ENCODE assay signal across 28 cellular contexts in the genomic region with DNA sequence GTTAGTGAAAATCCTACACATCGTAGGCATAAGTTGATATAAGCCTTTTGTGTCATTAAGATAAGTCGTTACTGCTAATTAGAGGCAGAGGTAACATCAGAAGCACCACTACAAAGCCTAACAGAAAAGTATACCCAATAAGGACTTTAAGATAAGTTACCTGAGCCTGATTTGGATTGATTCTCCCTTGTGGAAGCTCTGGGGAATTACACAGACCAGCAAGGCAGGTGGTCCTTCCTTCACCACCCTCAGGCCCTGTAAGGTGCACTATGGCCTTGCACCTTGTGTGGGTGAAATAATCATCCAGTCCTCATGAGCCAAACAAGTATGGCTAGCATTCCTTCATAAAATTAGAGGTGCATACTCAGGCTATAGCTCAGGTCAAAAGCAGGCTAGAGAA.
"Had no signal": no experiment of that assay in that cellular context is flagged by ENCODE, and none has a peak within 500 bp of the region (broad histone marks: within the 10 kb centered on the region; RNA-seq: fewer than 3 reads in every experiment).

No MANE protein-coding gene starts in this region.

- H3K4me3 ChIP-seq: pancreas, psoas muscle, right lobe of liver, sigmoid colon, stomach, thoracic aorta, thyroid gland, tibial nerve, upper lobe of left lung, vagina had no signal

- H3K36me3 Mint-ChIP-seq: stimulated activated effector memory CD8-positive, alpha-beta T cell treated with anti-CD3 and anti-CD28 coated beads, Interleukin-12 subunit alpha, Interleukin-12 subunit beta, amount 100 ng/mL, for 72 hours; stimulated activated naive B cell treated with anti-CD40 and anti-IgM and Interleukin-4, amounts not matched to agents 10 μg/mL and 1 μg/mL and 100 μg/mL, for 72 hours had no signal

- H3K36me3 ChIP-seq: neutrophil, pancreas, right lobe of liver, sigmoid colon, stomach, thoracic aorta, thyroid gland, tibial nerve, upper lobe of left lung, vagina had no signal

- FAIRE-seq: pancreas, small intestine, urothelium cell line had no signal

- H3K27me3 Mint-ChIP-seq: natural killer cell treated with Interleukin-12 subunit alpha and Interleukin-12 subunit beta and Interleukin-15 and Interleukin-18, amount 100 ng/mL, for 72 hours; progenitor cell of endocrine pancreas; stimulated activated naive B cell treated with anti-CD40 and anti-IgM and Interleukin-4, amounts not matched to agents 10 μg/mL and 1 μg/mL and 100 μg/mL, for 72 hours; stimulated activated naive CD8-positive, alpha-beta T cell treated with anti-CD3 and anti-CD28 coated beads, Interleukin-15, Interleukin-2, amounts not matched to agents 100 ng/mL and 50 ng/mL, for 24 hours had no signal

- ATAC-seq: natural killer cell treated with Interleukin-12 subunit alpha and Interleukin-12 subunit beta and Interleukin-15 and Interleukin-18, amount 100 ng/mL, for 72 hours; pancreas; psoas muscle; right cardiac atrium; right lobe of liver; stimulated activated effector memory CD8-positive, alpha-beta T cell treated with anti-CD3 and anti-CD28 coated beads, Interleukin-12 subunit alpha, Interleukin-12 subunit beta, amount 100 ng/mL, for 72 hours; stimulated activated naive B cell treated with anti-CD40 and anti-IgM and Interleukin-4, amounts not matched to agents 10 μg/mL and 1 μg/mL and 100 μg/mL, for 72 hours had no signal

- H3K27me3 ChIP-seq: neutrophil, pancreas, right lobe of liver, sigmoid colon, stomach, thyroid gland, tibial nerve, upper lobe of left lung, vagina had no signal

- H3K27ac Mint-ChIP-seq: natural killer cell treated with Interleukin-12 subunit alpha and Interleukin-12 subunit beta and Interleukin-15 and Interleukin-18, amount 100 ng/mL, for 72 hours; nephron progenitor cell; progenitor cell of endocrine pancreas; stimulated activated effector memory CD8-positive, alpha-beta T cell treated with anti-CD3 and anti-CD28 coated beads, Interleukin-12 subunit alpha, Interleukin-12 subunit beta, amount 100 ng/mL, for 72 hours; stimulated activated naive B cell treated with anti-CD40 and anti-IgM and Interleukin-4, amounts not matched to agents 10 μg/mL and 1 μg/mL and 100 μg/mL, for 72 hours; stimulated activated naive CD8-positive, alpha-beta T cell treated with anti-CD3 and anti-CD28 coated beads, Interleukin-15, Interleukin-2, amounts not matched to agents 100 ng/mL and 50 ng/mL, for 24 hours had no signal

- H3K4me3 Mint-ChIP-seq: natural killer cell treated with Interleukin-12 subunit alpha and Interleukin-12 subunit beta and Interleukin-15 and Interleukin-18, amount 100 ng/mL, for 72 hours; nephron progenitor cell; neural crest cell; stimulated activated effector memory CD8-positive, alpha-beta T cell treated with anti-CD3 and anti-CD28 coated beads, Interleukin-12 subunit alpha, Interleukin-12 subunit beta, amount 100 ng/mL, for 72 hours; stimulated activated naive B cell treated with anti-CD40 and anti-IgM and Interleukin-4, amounts not matched to agents 10 μg/mL and 1 μg/mL and 100 μg/mL, for 72 hours; stimulated activated naive CD8-positive, alpha-beta T cell treated with anti-CD3 and anti-CD28 coated beads, Interleukin-15, Interleukin-2, amounts not matched to agents 100 ng/mL and 50 ng/mL, for 24 hours had no signal

- H3K9me3 ChIP-seq: neutrophil, pancreas, right lobe of liver, thoracic aorta, thyroid gland, vagina had no signal

- H3K27ac ChIP-seq: neutrophil, pancreas, psoas muscle, right lobe of liver, sigmoid colon, stomach, thoracic aorta, thyroid gland, tibial nerve, upper lobe of left lung, vagina had no signal

- H3K4me1 Mint-ChIP-seq: nephron progenitor cell; neural crest cell; stimulated activated effector memory CD8-positive, alpha-beta T cell treated with anti-CD3 and anti-CD28 coated beads, Interleukin-12 subunit alpha, Interleukin-12 subunit beta, amount 100 ng/mL, for 72 hours; stimulated activated naive B cell treated with anti-CD40 and anti-IgM and Interleukin-4, amounts not matched to agents 10 μg/mL and 1 μg/mL and 100 μg/mL, for 72 hours had no signal

- H3K4me1 ChIP-seq: pancreas, psoas muscle, right lobe of liver, stomach, thyroid gland, tibial nerve, upper lobe of left lung, vagina had no signal

- DNase-seq: nephron progenitor cell; nucleus accumbens; pancreas; psoas muscle; right cardiac atrium; right lobe of liver; sigmoid colon; small intestine; stimulated activated CD4-positive, alpha-beta T cell treated with anti-CD3 and anti-CD28 coated beads, Interleukin-15, amount 100 ng/mL, for 24 hours; stimulated activated CD4-positive, alpha-beta T cell treated with anti-CD3 and anti-CD28 coated beads, Interleukin-2, amount 100 ng/mL, for 24 hours; stimulated activated CD4-positive, alpha-beta T cell treated with anti-CD3 and anti-CD28 coated beads, Interleukin-2, amount 100 ng/mL, for 48 hours; stimulated activated CD4-positive, alpha-beta T cell treated with anti-CD3 and anti-CD28 coated beads, Interleukin-4, amount 100 ng/mL, for 24 hours; stimulated activated naive B cell treated with anti-CD40 and anti-IgM and Interleukin-4, amounts not matched to agents 10 μg/mL and 1 μg/mL and 100 μg/mL, for 72 hours; stimulated activated naive CD4-positive, alpha-beta T cell treated with Interleukin-2 at 50 U/mL for 16 hours; stomach; thyroid gland; trophoblast cell; upper lobe of left lung had no signal
